19 cellular contexts compared by ENCODE assay signal in genomic region chr2:175872716-175873115, GRCh38.
A peak's percentile ranks its signal among the peaks of the same experiment; 100 is the strongest.
DNase-seq lines count a peak whose midpoint lies in the region; ATAC-seq, FAIRE-seq and TF ChIP-seq lines count a peak whose summit lies in the region.
"Had no signal": no experiment of that assay in that cellular context is flagged by ENCODE, and none has a peak within 500 bp of the region (broad histone marks: within the 10 kb centered on the region; RNA-seq: fewer than 3 reads in every experiment).

No MANE protein-coding gene starts in this region.

- H3K4me1 ChIP-seq in trophoblast cell (ENCODE audit: control insufficient read depth in 1 of 2, insufficient read depth in 2 of 2, low read length in 2 of 2): no peaks in the 10 kb centered on the region

- no peaks in the 10 kb centered on the region for H3K36me3 Mint-ChIP-seq in glutamatergic neuron (ENCODE audit: unreplicated experiment)
- H3K36me3 Mint-ChIP-seq: CD4-positive, alpha-beta memory T cell had no signal

- no peaks in the 10 kb centered on the region for H3K9me3 ChIP-seq in trophoblast cell (ENCODE audit: insufficient read depth, low read depth, low read length)

- H3K27ac Mint-ChIP-seq in glutamatergic neuron (ENCODE audit: unreplicated experiment): no peak overlapping the region
- H3K27ac Mint-ChIP-seq: CD4-positive, alpha-beta memory T cell; T-helper 17 cell had no signal

- no peak overlapping the region for H3K14ac ChIP-seq in trophoblast cell (ENCODE audit: low read length)

- H3K4me3 ChIP-seq in trophoblast cell (ENCODE audit: low read depth, low read length): no peak overlapping the region

- H4K8ac ChIP-seq in trophoblast cell (ENCODE audit: low read depth, low read length): no peak overlapping the region

- H3K27me3 Mint-ChIP-seq in glutamatergic neuron (ENCODE audit: unreplicated experiment): peaks cover 2% of the 10 kb centered on the region

- H3K4me3 Mint-ChIP-seq in glutamatergic neuron (ENCODE audit: unreplicated experiment): no peak overlapping the region
- H3K4me3 Mint-ChIP-seq: CD4-positive, alpha-beta memory T cell; T-helper 17 cell had no signal

- H3K27ac ChIP-seq in trophoblast cell (ENCODE audit: low read depth, low read length): no peak overlapping the region
- H3K27ac ChIP-seq: KMS-11 had no signal

- no peak for TF ChIP-seq CTCF in glutamatergic neuron (IDR thresholded peaks at IDR 0.05; ENCODE audit: partially characterized antibody, unreplicated experiment)

- no peak for FAIRE-seq in urothelium cell line (lab: Jason Lieb, UNC)
- FAIRE-seq: H54 had no signal

- no peaks in the 10 kb centered on the region for H3K79me1 ChIP-seq in trophoblast cell (ENCODE audit: low read length)

- H3K27me3 ChIP-seq in trophoblast cell (ENCODE audit: insufficient read depth, low read length): no peaks in the 10 kb centered on the region

- no peak overlapping the region for H3K18ac ChIP-seq in trophoblast cell (ENCODE audit: low read length)

- no peak overlapping the region for H3K4ac ChIP-seq in trophoblast cell (ENCODE audit: low read depth, low read length)

- no peak for ATAC-seq in GM18867 (IDR thresholded peaks at IDR 0.05; ENCODE audit: unreplicated experiment)
- ATAC-seq: T-helper 17 cell had no signal

- H3K9me3 Mint-ChIP-seq in glutamatergic neuron (ENCODE audit: unreplicated experiment): peaks cover 2% of the 10 kb centered on the region

- H2AK5ac ChIP-seq in trophoblast cell (ENCODE audit: low read length): no peak overlapping the region

- no peak overlapping the region for H2BK120ac ChIP-seq in trophoblast cell (ENCODE audit: insufficient read depth, low read length, poor library complexity)

- peak overlapping the region; percentile 54 for H4K12ac ChIP-seq in trophoblast cell (ENCODE audit: low read depth, low read length)

- peaks cover 0 to 2% of the 10 kb centered on the region in 2 experiments for H3K36me3 ChIP-seq in trophoblast cell (ENCODE audit: control insufficient read depth in 1 of 2, insufficient read depth in 2 of 2, low read length in 2 of 2)

- no peak overlapping the region for H2AFZ ChIP-seq in trophoblast cell (ENCODE audit: insufficient read depth, low read length, poor library complexity)

- H3K4me1 Mint-ChIP-seq in glutamatergic neuron (ENCODE audit: low read depth, unreplicated experiment): peaks cover 9% of the 10 kb centered on the region
- H3K4me1 Mint-ChIP-seq: CD4-positive, alpha-beta memory T cell; T-helper 17 cell had no signal

- no peaks in the 10 kb centered on the region for H3K79me2 ChIP-seq in trophoblast cell (ENCODE audit: control insufficient read depth, insufficient read depth, low read length, poor library complexity)

- no peak overlapping the region for H4K91ac ChIP-seq in trophoblast cell (ENCODE audit: low read depth, low read length)

- DNase-seq in AG20443 (ENCODE audit: low spot score): peak; percentile 22
- DNase-seq in HT1080 (ENCODE audit: low read depth): peak; percentile 39
- DNase-seq in astrocyte of the hippocampus (ENCODE audit: low read depth, low spot score): peak; percentile 38
- peak; percentile 49 to 60 for DNase-seq in trophoblast cell
- no peak for DNase-seq in urothelium cell line (ENCODE audit: low spot score)
- DNase-seq in NOMO-1 (lab: John Stamatoyannopoulos, UW; ENCODE audit: unreplicated experiment in 2 of 2): no peak
- DNase-seq in glutamatergic neuron: no peak
- DNase-seq: CD4-positive, alpha-beta memory T cell; DMS79 treated with DMSO at 0.1 percent for 48 hours; GF-D8; NCI-H1048; NCI-H146; NCI-H2081 treated with DMSO at 0.1 percent for 48 hours; NCI-H510A treated with DMSO at 0.1 percent for 48 hours; SHP77 treated with DMSO at 0.1 percent for 48 hours; T-helper 17 cell had no signal

- no peak overlapping the region for H3K9ac ChIP-seq in trophoblast cell (ENCODE audit: low read length)
- H3K9ac ChIP-seq: KMS-11 had no signal

- no peak overlapping the region for H3K4me2 ChIP-seq in trophoblast cell (ENCODE audit: low read length)
- H3K4me2 ChIP-seq: KMS-11 had no signal

- H3K23ac ChIP-seq in trophoblast cell (ENCODE audit: low read length): no peak overlapping the region

- H2BK12ac ChIP-seq in trophoblast cell (ENCODE audit: low read length): no peak overlapping the region

- no peak overlapping the region for H2BK5ac ChIP-seq in trophoblast cell (ENCODE audit: low read depth, low read length, poor library complexity)

Comparison
In these comparisons a context has a peak if more than half of its experiments do, and no peak if none do; other contexts are left out.
1. DNase-seq: peak in AG20443 (single experiment), HT1080 (single experiment), astrocyte of the hippocampus (single experiment) and trophoblast cell (2 of 2); none in urothelium cell line (single experiment), NOMO-1 (0 of 2) and glutamatergic neuron (single experiment).